24 cellular contexts compared by ENCODE assay signal in genomic region chr2:189199797-189200196, GRCh38.
"Had no signal": no experiment of that assay in that cellular context is flagged by ENCODE, and none has a peak within 500 bp of the region (broad histone marks: within the 10 kb centered on the region; RNA-seq: fewer than 3 reads in every experiment).

No MANE protein-coding gene starts in this region.

- H3K9me3 Mint-ChIP-seq: activated CD8-positive, alpha-beta T cell treated with anti-CD3 and anti-CD28 coated beads for 36 hours had no signal

- H3K27me3 ChIP-seq: adrenal gland, brain microvascular endothelial cell, cardiac muscle cell had no signal

- H3K4me3 Mint-ChIP-seq: activated CD4-positive, alpha-beta T cell treated with anti-CD3 and anti-CD28 coated beads for 36 hours; activated CD8-positive, alpha-beta T cell treated with anti-CD3 and anti-CD28 coated beads for 36 hours; activated naive CD8-positive, alpha-beta T cell treated with anti-CD3 and anti-CD28 coated beads, Interleukin-2, amount 10 ng/mL, durations not matched to agents 7 days and 5 days had no signal

- H3K4me1 ChIP-seq: adrenal gland had no signal

- H3K36me3 ChIP-seq: adrenal gland, brain microvascular endothelial cell, cardiac muscle cell had no signal

- H3K27ac ChIP-seq: adrenal gland, brain microvascular endothelial cell, cardiac muscle cell, SK-N-MC, VCaP had no signal

- H3K27ac Mint-ChIP-seq: activated CD4-positive, alpha-beta T cell treated with anti-CD3 and anti-CD28 coated beads for 36 hours; activated CD8-positive, alpha-beta T cell treated with anti-CD3 and anti-CD28 coated beads for 36 hours; activated naive CD8-positive, alpha-beta T cell treated with anti-CD3 and anti-CD28 coated beads, Interleukin-2, amount 10 ng/mL, durations not matched to agents 7 days and 5 days had no signal

- H3K27me3 Mint-ChIP-seq: activated CD8-positive, alpha-beta T cell treated with anti-CD3 and anti-CD28 coated beads for 36 hours; activated naive CD8-positive, alpha-beta T cell treated with anti-CD3 and anti-CD28 coated beads, Interleukin-2, amount 10 ng/mL, durations not matched to agents 7 days and 5 days had no signal

- H3K4me3 ChIP-seq: adrenal gland, cardiac muscle cell, SK-N-MC had no signal

- ATAC-seq: activated CD4-positive, alpha-beta T cell treated with anti-CD3 and anti-CD28 coated beads for 36 hours; activated CD8-positive, alpha-beta T cell treated with anti-CD3 and anti-CD28 coated beads for 36 hours; Right ventricle myocardium inferior had no signal

- DNase-seq: activated CD4-positive, alpha-beta T cell treated with anti-CD3 and anti-CD28 coated beads for 36 hours; activated CD4-positive, alpha-beta T cell treated with anti-CD3 and anti-CD28 coated beads, Interleukin-2, amount 50 U/mL, for 1 hour; activated CD8-positive, alpha-beta memory T cell treated with anti-CD3 and anti-CD28 coated beads, Interleukin-2, amount 50 U/mL, for 4 hours; activated CD8-positive, alpha-beta T cell treated with anti-CD3 and anti-CD28 coated beads for 36 hours; activated naive CD4-positive, alpha-beta T cell treated with anti-CD3 and anti-CD28 coated beads, Interleukin-2, amount 50 U/mL, for 16 hours; activated naive CD8-positive, alpha-beta T cell treated with anti-CD3 and anti-CD28 coated beads, Interleukin-2, amount 10 ng/mL, durations not matched to agents 7 days and 5 days; adrenal gland; anterior cingulate cortex; brain microvascular endothelial cell; NCI-H1092; NCI-H1417; NCI-H1694; NCI-H2029; NCI-H2107; NCI-H2171 treated with DMSO at 0.1 percent for 48 hours; NCI-H226; NCI-H526; NCI-H774; RPMI8226; T-helper 1 cell had no signal

- H3K9me3 ChIP-seq: adrenal gland had no signal
